2 cellular contexts compared by ENCODE assay signal in the genomic region with DNA sequence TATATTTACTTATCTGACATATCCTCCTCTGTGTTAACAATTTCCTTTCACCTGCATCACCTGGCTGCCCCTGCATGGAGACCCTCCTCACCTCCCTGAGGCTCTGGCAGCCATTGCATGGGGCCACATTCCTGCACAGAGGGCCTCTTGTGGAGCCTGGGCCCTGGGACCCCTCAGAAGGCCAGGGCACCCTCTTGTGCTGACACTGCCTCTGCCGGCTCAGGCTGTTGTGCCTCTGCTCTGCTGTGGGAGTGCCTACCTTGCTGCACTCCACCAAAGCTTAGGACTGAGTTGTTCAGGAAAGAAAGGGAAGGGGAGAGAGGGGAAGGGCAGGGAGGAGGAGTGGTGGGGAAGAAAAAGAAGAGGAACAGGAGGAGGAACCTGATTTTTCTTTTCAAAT.
TF ChIP-seq lines count a peak whose summit lies in the region.

No MANE protein-coding gene starts in this region.

TF ChIP-seq in GM23338, 12 proteins besides CTCF, POLR2A, EP300 and RAD21:
- TF ChIP-seq POLR2AphosphoS5 (IDR thresholded peaks at IDR 0.05; ENCODE audit: low read depth) (no peak), EZH2phosphoT487 (IDR thresholded peaks at IDR 0.05; ENCODE audit: unreplicated experiment) (no peak), ZNF331 (CRISPR knock-in tag; IDR thresholded peaks at IDR 0.05; ENCODE audit: low read depth) (no peak), EZH2 (IDR thresholded peaks at IDR 0.05; ENCODE audit: low read depth, unreplicated experiment) (no peak), JUNB (IDR thresholded peaks at IDR 0.05; ENCODE audit: unreplicated experiment) (no peak)

TF ChIP-seq in H1, 55 proteins besides CTCF, POLR2A, EP300 and RAD21:
- TF ChIP-seq BRCA1 (IDR thresholded peaks at IDR 0.05; ENCODE audit: low read depth, low read length) (no peak), KDM5A (IDR thresholded peaks at IDR 0.05; ENCODE audit: low read length) (no peak), RBBP5 (IDR thresholded peaks at IDR 0.05; ENCODE audit: borderline replicate concordance, low read depth, low read length) (no peak)
